22 cellular contexts compared by ENCODE assay signal in the genomic region with DNA sequence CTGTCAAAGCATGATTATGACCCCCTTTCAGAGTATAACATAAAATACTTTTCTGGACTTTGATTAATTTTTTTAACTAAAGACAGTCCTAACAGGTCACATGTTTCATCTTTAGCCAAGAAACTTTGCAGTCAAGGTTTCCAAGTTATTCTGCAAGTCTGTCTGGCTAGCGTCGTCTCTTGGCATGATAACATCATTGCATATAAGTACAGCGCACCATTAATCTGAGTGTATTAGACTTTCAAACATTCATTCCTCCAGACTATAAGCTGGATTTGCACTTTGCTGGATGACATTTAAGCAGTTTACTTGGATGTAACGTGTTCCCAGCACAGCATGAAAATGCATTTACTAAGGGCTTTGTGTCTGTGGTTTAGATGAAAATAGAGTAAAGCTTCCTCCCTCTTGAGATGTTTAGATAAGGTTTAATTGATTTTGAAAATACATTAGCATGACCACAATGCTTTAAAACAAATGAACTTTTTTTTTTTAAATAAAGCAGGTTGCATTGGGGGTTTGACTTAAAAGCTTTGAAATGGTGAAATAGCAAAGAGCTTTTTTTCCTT.
"Had no signal": no experiment of that assay in that cellular context is flagged by ENCODE, and none has a peak within 500 bp of the region (broad histone marks: within the 10 kb centered on the region; RNA-seq: fewer than 3 reads in every experiment).

No MANE protein-coding gene starts in this region.

- H3K9me3 ChIP-seq: heart right ventricle, neutrophil, prostate gland, right atrium auricular region, suprapubic skin had no signal

- DNase-seq: activated CD4-positive, alpha-beta T cell treated with anti-CD3 and anti-CD28 coated beads for 4 hours; activated CD4-positive, alpha-beta T cell treated with anti-CD3 and anti-CD28 coated beads, Interleukin-2, amount 50 U/mL, for 4 hours; activated naive CD4-positive, alpha-beta T cell; activated T-cell treated with anti-CD3 and anti-CD28 coated beads for 4 hours; activated T-cell treated with anti-CD3 and anti-CD28 coated beads, Interleukin-2, amount 50 U/mL, for 72 hours; endodermal cell; foreskin keratinocyte; heart right ventricle; spleen; stimulated activated naive CD4-positive, alpha-beta T cell; T-helper 9 cell; tibial artery had no signal

- H3K36me3 Mint-ChIP-seq: activated naive CD4-positive, alpha-beta T cell treated with anti-CD3 and anti-CD28 coated beads, Interleukin-2, amount 50 U/mL, for 72 hours; natural killer cell treated with Interleukin-12 subunit alpha and Interleukin-12 subunit beta and Interleukin-15 and Interleukin-18, amount 100 ng/mL, for 72 hours had no signal

- H3K9me3 Mint-ChIP-seq: endodermal cell had no signal

- H3K4me3 ChIP-seq: heart right ventricle, prostate gland, right atrium auricular region, spleen, suprapubic skin, tibial artery had no signal

- ATAC-seq: activated naive CD4-positive, alpha-beta T cell treated with anti-CD3 and anti-CD28 coated beads, Interleukin-2, amount 50 U/mL, for 72 hours; activated T-cell treated with anti-CD3 and anti-CD28 coated beads, Interleukin-2, amount 50 U/mL, for 72 hours; esophagus mucosa; foreskin keratinocyte; heart right ventricle; natural killer cell treated with Interleukin-12 subunit alpha and Interleukin-12 subunit beta and Interleukin-15 and Interleukin-18, amount 100 ng/mL, for 72 hours had no signal

- H3K4me1 Mint-ChIP-seq: central memory CD8-positive, alpha-beta T cell; endodermal cell had no signal

- H3K27me3 Mint-ChIP-seq: central memory CD8-positive, alpha-beta T cell; dendritic cell treated with granulocyte-macrophage colony-stimulating factor and Interleukin-4, amounts not matched to agents 40 ng/mL and 50 ng/mL, for 4 days; natural killer cell treated with Interleukin-12 subunit alpha and Interleukin-12 subunit beta and Interleukin-15 and Interleukin-18, amount 100 ng/mL, for 72 hours had no signal

- H3K27ac ChIP-seq: foreskin keratinocyte, heart right ventricle, neutrophil, prostate gland, right atrium auricular region, spleen, suprapubic skin, tibial artery, VCaP had no signal

- H3K4me1 ChIP-seq: foreskin keratinocyte, heart right ventricle, prostate gland, right atrium auricular region, spleen, suprapubic skin, tibial artery had no signal

- H3K27ac Mint-ChIP-seq: activated naive CD4-positive, alpha-beta T cell treated with anti-CD3 and anti-CD28 coated beads, Interleukin-2, amount 50 U/mL, for 72 hours; activated T-cell treated with anti-CD3 and anti-CD28 coated beads, Interleukin-2, amount 50 U/mL, for 72 hours; dendritic cell treated with granulocyte-macrophage colony-stimulating factor and Interleukin-4, amounts not matched to agents 40 ng/mL and 50 ng/mL, for 4 days; endodermal cell; natural killer cell treated with Interleukin-12 subunit alpha and Interleukin-12 subunit beta and Interleukin-15 and Interleukin-18, amount 100 ng/mL, for 72 hours had no signal

- H3K4me3 Mint-ChIP-seq: activated T-cell treated with anti-CD3 and anti-CD28 coated beads, Interleukin-2, amount 50 U/mL, for 72 hours; central memory CD8-positive, alpha-beta T cell; dendritic cell treated with granulocyte-macrophage colony-stimulating factor and Interleukin-4, amounts not matched to agents 40 ng/mL and 50 ng/mL, for 4 days; endodermal cell; natural killer cell treated with Interleukin-12 subunit alpha and Interleukin-12 subunit beta and Interleukin-15 and Interleukin-18, amount 100 ng/mL, for 72 hours had no signal

- H3K27me3 ChIP-seq: foreskin keratinocyte, neutrophil, right atrium auricular region, spleen, suprapubic skin, tibial artery had no signal

- H3K36me3 ChIP-seq: heart right ventricle, neutrophil, prostate gland, right atrium auricular region, spleen, suprapubic skin, tibial artery had no signal
